8 cellular contexts compared by ENCODE assay signal in the genomic region with DNA sequence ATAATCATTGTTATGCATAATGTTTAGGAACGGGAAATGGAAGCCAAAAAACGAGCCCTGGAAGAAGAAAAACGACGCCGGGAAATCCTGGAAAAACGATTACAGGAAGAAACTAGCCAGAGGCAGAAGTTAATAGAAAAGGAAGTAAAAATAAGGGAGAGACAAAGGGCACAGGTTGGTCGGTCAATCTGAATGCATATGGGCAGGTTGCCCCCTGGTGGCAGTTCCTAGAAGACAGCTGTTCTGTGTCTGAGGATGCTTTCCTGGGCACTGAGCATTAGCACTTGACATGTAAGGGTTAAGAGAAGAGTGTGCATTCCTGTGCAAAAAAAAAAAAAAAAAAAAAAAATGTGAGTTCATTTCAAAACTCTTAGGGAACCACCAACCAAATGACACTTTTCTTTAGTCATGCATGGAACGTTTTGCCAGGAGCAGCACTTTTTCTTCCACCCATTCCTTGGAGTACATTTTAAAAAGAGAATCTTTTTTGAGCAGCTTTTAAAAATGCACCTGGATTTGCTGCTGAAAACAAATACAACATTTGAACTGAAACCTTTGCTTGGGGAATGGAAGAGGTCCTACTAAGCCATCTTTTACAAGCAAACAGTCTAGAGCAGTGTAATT. TPM values are rescaled to one million over a fixed set of nuclear protein-coding genes. Genes with fewer than 3 reads are reported as not detected.
DNase-seq lines count a peak whose midpoint lies in the region; ATAC-seq, FAIRE-seq and TF ChIP-seq lines count a peak whose summit lies in the region.

No MANE protein-coding gene starts in this region.

- H3K4me2 ChIP-seq in HepG2 (ENCODE audit: low read depth, low read length): 0 out of 2 replicates have a peak overlapping the region, but pooled peaks have one; percentile 15

- intact Hi-C loops in HepG2 (cut with micrococcal nuclease; ENCODE audit: unreplicated experiment): loop anchor here (1.0 kb wide), 4 partner anchors 72 to 298 kb away; no protein-coding TSS in a partner anchor

- H3K27me3 Mint-ChIP-seq in chondrocyte (ENCODE audit: low read depth): no peaks in the 10 kb centered on the region

- H3K27me3 ChIP-seq in BJ (ENCODE audit: control insufficient read depth, insufficient read depth, low read length) (no peaks in the 10 kb centered on the region), HepG2 (ENCODE audit: control insufficient read depth in 1 of 2, insufficient read depth in 2 of 2, low read length in 2 of 2) (no peaks in the 10 kb centered on the region)

- peaks cover 10% of the 10 kb centered on the region for H3K4me1 ChIP-seq in HepG2 (ENCODE audit: insufficient read depth, low read length)

- TF ChIP-seq POLR2A in HepG2 (IDR thresholded peaks at IDR 0.05; ENCODE audit: insufficient read depth in 1 of 2, low read depth in 2 of 2, low read length in 2 of 2): no peak

- H3K4me3 ChIP-seq in BJ (ENCODE audit: low read depth, low read length) (no peak overlapping the region), HepG2 (replicated peaks in 1 of 3; ENCODE audit: insufficient read depth in 1 of 3, low read depth in 2 of 3, low read length in 3 of 3) (no peak overlapping the region)

- FAIRE-seq in GM19239 (lab: Jason Lieb, UNC) (peak; percentile 95), HepG2 (lab: Jason Lieb, UNC) (peak; percentile 79)

- no peak overlapping the region for H3K27ac ChIP-seq in HepG2 (ENCODE audit: extremely low read length, insufficient read depth, low read length)

- H3K9me3 ChIP-seq in HepG2 (ENCODE audit: low read length): no peaks in the 10 kb centered on the region

- no peak overlapping the region for H3K4me3 Mint-ChIP-seq in chondrocyte (ENCODE audit: unreplicated experiment)

- no peak overlapping the region for H3K9ac ChIP-seq in HepG2 (ENCODE audit: insufficient read depth, low read depth, low read length)

- no peaks in the 10 kb centered on the region for H3K9me3 Mint-ChIP-seq in chondrocyte (ENCODE audit: low read depth)

- H2AFZ ChIP-seq in HepG2 (ENCODE audit: low read length): no peak overlapping the region

- H3K4me1 Mint-ChIP-seq in chondrocyte (ENCODE audit: low read depth): peaks cover 23% of the 10 kb centered on the region

- in situ Hi-C loops in HepG2 (cut with HindIII; ENCODE audit: extremely low pct_ligation_motif_present, low pct_unique_long_range_greater_than_20kb): no loop called here

- H3K27ac Mint-ChIP-seq in chondrocyte (ENCODE audit: unreplicated experiment): peak overlapping the region; percentile 78

- H3K36me3 Mint-ChIP-seq in chondrocyte (ENCODE audit: low read depth): peaks cover 28% of the 10 kb centered on the region

- peak; percentile 81 for TF ChIP-seq CTCF in BJ (IDR thresholded peaks at IDR 0.05; ENCODE audit: insufficient read depth, low read depth, low read length)
- TF ChIP-seq CTCF in chondrocyte (IDR thresholded peaks at IDR 0.05): peak; percentile 97
- peak; percentile 86 for TF ChIP-seq CTCF in HepG2 (CRISPR knock-in tag; IDR thresholded peaks at IDR 0.05)

- H4K20me1 ChIP-seq in HepG2 (ENCODE audit: insufficient read depth, low read length): no peaks in the 10 kb centered on the region

- no peak for DNase-seq in BJ (ENCODE audit: low read depth)
- DNase-seq in GM19239 (ENCODE audit: insufficient read length, low spot score): peak; percentile 4
- DNase-seq in NCI-H446 treated with DMSO at 0.1 percent for 48 hours (lab: John Stamatoyannopoulos, UW): peak; percentile 23
- peak; percentile 61 for DNase-seq in activated CD4-positive, alpha-beta T cell treated with anti-CD3 and anti-CD28 coated beads for 1 hour
- no peak for DNase-seq in chondrocyte (ENCODE audit: low spot score)
- DNase-seq in HepG2 (ENCODE audit: low spot score): peak; percentile 66
- peak; percentile 68 to 73 for DNase-seq in stimulated activated CD4-positive, alpha-beta T cell treated with anti-CD3 and anti-CD28 coated beads, Interleukin-4, amount 100 ng/mL, for 4 hours

- no peaks in the 10 kb centered on the region for H3K79me2 ChIP-seq in HepG2 (ENCODE audit: insufficient read depth, low read length)

- H3K36me3 ChIP-seq in BJ (ENCODE audit: control insufficient read depth, insufficient read depth, low read length) (peaks cover 6% of the 10 kb centered on the region), HepG2 (replicated peaks in 1 of 2; ENCODE audit: control insufficient read depth in 1 of 2, insufficient read depth in 2 of 2, low read length in 2 of 2) (peaks cover 4 to 5% of the 10 kb centered on the region in 2 experiments; a peak in 3 of 5 replicates)

- BruUV-seq in HepG2 (replicated peaks; lab: Mats Ljungman, UMichigan): no TSS peak

- TF ChIP-seq RAD21 in HepG2 (CRISPR knock-in tag; IDR thresholded peaks at IDR 0.05): peak; percentile 72

- ATAC-seq in HG03378 (IDR thresholded peaks at IDR 0.05; ENCODE audit: unreplicated experiment) (peak; percentile 96), HepG2 (peak; percentile 95)

- TF ChIP-seq EP300 in HepG2 (IDR thresholded peaks at IDR 0.05; ENCODE audit: low read depth in 2 of 2, low read length in 2 of 2) (no peak), HepG2 (CRISPR knock-in tag; IDR thresholded peaks at IDR 0.05; ENCODE audit: borderline replicate concordance) (no peak)

- CTCF ChIA-PET in BJ (lab: Yijun Ruan, JAX) (interaction anchor here (0.6 to 12.4 kb wide), 26 partner anchors 9 to 273 kb away, joined by 3 to 157 read pairs (median 4); no protein-coding TSS in a partner anchor), HepG2 (lab: Yijun Ruan, JAX; ENCODE audit: low intra/inter-chr PET ratio, low total read pairs) (interaction anchor here (1.6 to 6.1 kb wide), 3 partner anchors 73 to 298 kb away, joined by 6 to 79 read pairs (median 9); no protein-coding TSS in a partner anchor)

- POLR2A ChIA-PET in BJ (lab: Charles Lee): no interaction called here
- POLR2A ChIA-PET in HepG2 (lab: Yijun Ruan, JAX): interaction anchor here (2.0 kb wide), 1 partner anchor 11 kb away, joined by 8 read pairs; a partner anchor contains a TSS

- WGBS in HepG2 (ENCODE audit: low lambda C conversion rate): 15% methylated on average over 8 of the region's 8 CpGs

TF ChIP-seq in HepG2, 621 proteins besides CTCF, POLR2A, EP300 and RAD21 (continues in another document):
- TF ChIP-seq KLF16 (CRISPR knock-in tag; IDR thresholded peaks at IDR 0.05): peak in 1 of 2 experiments; percentile 14; a peak in 1 of 4 replicates
- peak; percentile 76 for TF ChIP-seq ELF3 (CRISPR knock-in tag; IDR thresholded peaks at IDR 0.05)

RNA-seq across cellular contexts. Expression of a gene that starts 11.1 kb away (rescaled TPM):
- polyA plus RNA-seq in BJ (2011; rRNA removed) (12.6 and 21.1 TPM in 2 replicates), HepG2 (2011; rRNA removed) (16.7 and 22.8 TPM in 2 replicates)
- 9.6 and 11.3 TPM in 2 replicates for polyA minus RNA-seq in BJ (2011; rRNA and poly(A)+ RNA removed)
- total RNA-seq in chondrocyte (26.3 to 35.5 TPM (median 26.5 TPM) in 3 replicates), HepG2 (2016; rRNA removed; fragmentation: Illumina TruSeq; extraction: Trizol) (50.2 and 84.8 TPM in 2 replicates)
- 3.8 and 4.5 TPM in 2 replicates for total RNA-seq in HepG2 (2016; cell fraction: cytosol; rRNA removed; fragmentation: Illumina TruSeq; extraction: Trizol; ENCODE audit: low read depth)
- 50.2 and 84.9 TPM in 2 replicates for total RNA-seq in HepG2 (2016; cell fraction: insoluble cytoplasmic fraction; rRNA removed; fragmentation: Illumina TruSeq; extraction: Trizol)
- 13.5 and 16.1 TPM in 2 replicates for total RNA-seq in HepG2 (2016; cell fraction: membrane; rRNA removed; fragmentation: Illumina TruSeq; extraction: Trizol)
- 27.8 and 30.5 TPM in 2 replicates for total RNA-seq in HepG2 (2016; cell fraction: nucleus; rRNA removed; fragmentation: Illumina TruSeq; extraction: Trizol)
- 9.7 and 13.8 TPM in 2 replicates for polyA plus RNA-seq in HepG2 (2011; cell fraction: cytosol; rRNA removed)
- 7.1 and 8.8 TPM in 2 replicates for polyA plus RNA-seq in HepG2 (2011; cell fraction: nucleus; rRNA removed)
- 16.3 and 20.8 TPM in 2 replicates for polyA plus RNA-seq in HepG2 (2012)
- polyA plus RNA-seq in HepG2 (2016; cell fraction: cytosol; fragmentation: Illumina TruSeq; extraction: Trizol; ENCODE audit: low read depth): 2.6 and 3.0 TPM in 2 replicates
- 62.4 and 64.2 TPM in 2 replicates for polyA plus RNA-seq in HepG2 (2016; cell fraction: insoluble cytoplasmic fraction; fragmentation: Illumina TruSeq; extraction: Trizol; ENCODE audit: low read depth)
- 7.6 and 8.6 TPM in 2 replicates for polyA plus RNA-seq in HepG2 (2016; cell fraction: membrane; fragmentation: Illumina TruSeq; extraction: Trizol; ENCODE audit: low read depth)
- 33.2 and 36.3 TPM in 2 replicates for polyA plus RNA-seq in HepG2 (2016; cell fraction: nucleus; fragmentation: Illumina TruSeq; extraction: Trizol; ENCODE audit: insufficient read depth, low read depth)
- polyA minus RNA-seq in HepG2 (2011; rRNA and poly(A)+ RNA removed; ENCODE audit: low replicate concordance): 18.4 and 19.3 TPM in 2 replicates
- polyA minus RNA-seq in HepG2 (2011; cell fraction: cytosol; rRNA and poly(A)+ RNA removed): 20.8 and 25.8 TPM in 2 replicates
- 22.8 and 24.7 TPM in 2 replicates for polyA minus RNA-seq in HepG2 (2011; cell fraction: nucleus; rRNA and poly(A)+ RNA removed)

RNA-seq across cellular contexts. Expression of a gene that starts 31.0 kb away (rescaled TPM):
- polyA plus RNA-seq in BJ (2011; rRNA removed) (0.09 TPM in 1 of 2 replicates, not detected in the other), HepG2 (2011; rRNA removed) (0.51 and 0.60 TPM in 2 replicates)
- polyA minus RNA-seq in BJ (2011; rRNA and poly(A)+ RNA removed): 0.46 TPM in 1 of 2 replicates, not detected in the other
- total RNA-seq in chondrocyte (not detected in 3 replicates), HepG2 (2016; rRNA removed; fragmentation: Illumina TruSeq; extraction: Trizol) (0.80 and 0.91 TPM in 2 replicates)
- 0.40 and 0.71 TPM in 2 replicates for total RNA-seq in HepG2 (2016; cell fraction: cytosol; rRNA removed; fragmentation: Illumina TruSeq; extraction: Trizol; ENCODE audit: low read depth)
- 0.43 and 0.77 TPM in 2 replicates for total RNA-seq in HepG2 (2016; cell fraction: insoluble cytoplasmic fraction; rRNA removed; fragmentation: Illumina TruSeq; extraction: Trizol)
- total RNA-seq in HepG2 (2016; cell fraction: membrane; rRNA removed; fragmentation: Illumina TruSeq; extraction: Trizol): 0.34 and 0.86 TPM in 2 replicates
- not detected in 2 replicates for total RNA-seq in HepG2 (2016; cell fraction: nucleus; rRNA removed; fragmentation: Illumina TruSeq; extraction: Trizol)
- 0.35 and 0.43 TPM in 2 replicates for polyA plus RNA-seq in HepG2 (2011; cell fraction: cytosol; rRNA removed)
- 0.45 and 0.47 TPM in 2 replicates for polyA plus RNA-seq in HepG2 (2011; cell fraction: nucleus; rRNA removed)
- polyA plus RNA-seq in HepG2 (2012): not detected in 2 replicates
- polyA plus RNA-seq in HepG2 (2016; cell fraction: cytosol; fragmentation: Illumina TruSeq; extraction: Trizol; ENCODE audit: low read depth): 0.47 and 0.54 TPM in 2 replicates
- polyA plus RNA-seq in HepG2 (2016; cell fraction: insoluble cytoplasmic fraction; fragmentation: Illumina TruSeq; extraction: Trizol; ENCODE audit: low read depth): 0.81 and 0.86 TPM in 2 replicates
- polyA plus RNA-seq in HepG2 (2016; cell fraction: membrane; fragmentation: Illumina TruSeq; extraction: Trizol; ENCODE audit: low read depth): 0.52 and 0.73 TPM in 2 replicates
- polyA plus RNA-seq in HepG2 (2016; cell fraction: nucleus; fragmentation: Illumina TruSeq; extraction: Trizol; ENCODE audit: insufficient read depth, low read depth): 0.87 TPM in 1 of 2 replicates, not detected in the other
- 0.44 TPM in 1 of 2 replicates, not detected in the other for polyA minus RNA-seq in HepG2 (2011; rRNA and poly(A)+ RNA removed; ENCODE audit: low replicate concordance)
- not detected in 2 replicates for polyA minus RNA-seq in HepG2 (2011; cell fraction: cytosol; rRNA and poly(A)+ RNA removed)
- not detected in 2 replicates for polyA minus RNA-seq in HepG2 (2011; cell fraction: nucleus; rRNA and poly(A)+ RNA removed)

Comparison
In these comparisons a context has a peak if more than half of its experiments do, and no peak if none do; other contexts are left out.
1. DNase-seq: peak in GM19239 (single experiment), NCI-H446 treated with DMSO at 0.1 percent for 48 hours (single experiment), activated CD4-positive, alpha-beta T cell treated with anti-CD3 and anti-CD28 coated beads for 1 hour (single experiment), HepG2 (single experiment) and stimulated activated CD4-positive, alpha-beta T cell treated with anti-CD3 and anti-CD28 coated beads, Interleukin-4, amount 100 ng/mL, for 4 hours (2 of 2); none in BJ (single experiment) and chondrocyte (single experiment).
2. Peak in every context shown above with its lines, with median percentiles within 50 percentile points of each other: CTCF ChIP-seq.